In genomic region chr4:53510316-53510715, GRCh38 we compare ENCODE assay signal across 16 cellular contexts.
DNase-seq lines count a peak whose midpoint lies in the region; ATAC-seq and TF ChIP-seq lines count a peak whose summit lies in the region.
"Had no signal": no experiment of that assay in that cellular context is flagged by ENCODE, and none has a peak within 500 bp of the region (broad histone marks: within the 10 kb centered on the region; RNA-seq: fewer than 3 reads in every experiment).

No MANE protein-coding gene starts in this region.

- no peak overlapping the region for H3K4me3 ChIP-seq in fibroblast of the aortic adventitia (ENCODE audit: low read depth, low read length)
- H3K4me3 ChIP-seq in osteoblast (ENCODE audit: insufficient read depth, low read length), result no peak overlapping the region
- H3K4me3 ChIP-seq: PC-9, SJCRH30 had no signal

- no peaks in the 10 kb centered on the region for H3K9me3 ChIP-seq in osteoblast (ENCODE audit: low read depth, low read length)
- H3K9me3 ChIP-seq: SJCRH30 had no signal

- no peaks in the 10 kb centered on the region for H3K9me3 Mint-ChIP-seq in activated CD8-positive, alpha-beta T cell treated with anti-CD3 and anti-CD28 coated beads, Interleukin-2, amount 10 ng/mL, durations not matched to agents 7 days and 5 days (ENCODE audit: insufficient read depth)
- H3K9me3 Mint-ChIP-seq: CD4-positive, alpha-beta T cell had no signal

- H3K4me1 Mint-ChIP-seq in activated CD8-positive, alpha-beta T cell treated with anti-CD3 and anti-CD28 coated beads, Interleukin-2, amount 10 ng/mL, durations not matched to agents 7 days and 5 days (ENCODE audit: low read depth), result no peaks in the 10 kb centered on the region

- POLR2A ChIA-PET in activated CD8-positive, alpha-beta T cell treated with anti-CD3 and anti-CD28 coated beads, Interleukin-2, amount 10 ng/mL, durations not matched to agents 7 days and 5 days (lab: Charles Lee), result no interaction called here

- TF ChIP-seq CTCF in fibroblast of the aortic adventitia (IDR thresholded peaks at IDR 0.05; ENCODE audit: insufficient read depth, low read length) (no peak), osteoblast (IDR thresholded peaks at IDR 0.05; ENCODE audit: extremely low read depth, low read depth, low read length) (no peak)

- H3K27ac Mint-ChIP-seq in activated CD8-positive, alpha-beta T cell treated with anti-CD3 and anti-CD28 coated beads, Interleukin-2, amount 10 ng/mL, durations not matched to agents 7 days and 5 days, result no peak overlapping the region
- H3K27ac Mint-ChIP-seq: CD4-positive, alpha-beta T cell had no signal

- no peaks in the 10 kb centered on the region for H3K36me3 Mint-ChIP-seq in activated CD8-positive, alpha-beta T cell treated with anti-CD3 and anti-CD28 coated beads, Interleukin-2, amount 10 ng/mL, durations not matched to agents 7 days and 5 days (ENCODE audit: low read depth)

- ATAC-seq in left ventricle myocardium superior, result peak; percentile 16
- no peak for ATAC-seq in activated CD8-positive, alpha-beta T cell treated with anti-CD3 and anti-CD28 coated beads, Interleukin-2, amount 10 ng/mL, durations not matched to agents 7 days and 5 days

- no peak overlapping the region for H3K4me2 ChIP-seq in osteoblast (ENCODE audit: insufficient read depth, low read length)
- H3K4me2 ChIP-seq: PC-9 had no signal

- H3K79me2 ChIP-seq in osteoblast (ENCODE audit: insufficient read depth, low read length), result no peaks in the 10 kb centered on the region

- no peak for DNase-seq in left ventricle myocardium superior
- no peak for DNase-seq in cardiac septum (ENCODE audit: low spot score)
- DNase-seq in fibroblast of the aortic adventitia (ENCODE audit: low read depth), result peak; percentile 76
- no peak for DNase-seq in osteoblast (ENCODE audit: insufficient read length, low spot score, missing footprints)
- DNase-seq in NCI-H510A (lab: John Stamatoyannopoulos, UW), result no peak
- no peak for DNase-seq in RPMI8226
- DNase-seq in activated CD8-positive, alpha-beta T cell treated with anti-CD3 and anti-CD28 coated beads, Interleukin-2, amount 10 ng/mL, durations not matched to agents 7 days and 5 days, result no peak
- DNase-seq: CD4-positive, alpha-beta T cell; EL; GOT3; KBM-7; NCI-H187; NCI-H2107; NCI-H524 treated with DMSO at 0.1 percent for 48 hours; PC-9 had no signal

- no peak overlapping the region for H3K27ac ChIP-seq in osteoblast (ENCODE audit: low read depth, low read length)
- H3K27ac ChIP-seq: PC-9, SJCRH30 had no signal

- H3K27me3 ChIP-seq in osteoblast (ENCODE audit: insufficient read depth, low read length), result no peaks in the 10 kb centered on the region
- H3K27me3 ChIP-seq: SJCRH30 had no signal

- intact Hi-C loops in left ventricle myocardium superior (cut with micrococcal nuclease) (no loop called here), cardiac septum (cut with DNase I) (no loop called here)

- peaks cover 30% of the 10 kb centered on the region for H3K4me1 ChIP-seq in osteoblast (ENCODE audit: insufficient read depth, low read length)

- no peaks in the 10 kb centered on the region for H3K36me3 ChIP-seq in osteoblast (ENCODE audit: insufficient read depth, low read length)
- H3K36me3 ChIP-seq: SJCRH30 had no signal

- H3K4me3 Mint-ChIP-seq in activated CD8-positive, alpha-beta T cell treated with anti-CD3 and anti-CD28 coated beads, Interleukin-2, amount 10 ng/mL, durations not matched to agents 7 days and 5 days, result no peak overlapping the region
- H3K4me3 Mint-ChIP-seq: CD4-positive, alpha-beta T cell had no signal

- H4K20me1 ChIP-seq in osteoblast (ENCODE audit: insufficient read depth, low read length), result no peaks in the 10 kb centered on the region

- CTCF ChIA-PET in activated CD8-positive, alpha-beta T cell treated with anti-CD3 and anti-CD28 coated beads, Interleukin-2, amount 10 ng/mL, durations not matched to agents 7 days and 5 days (lab: Charles Lee), result interaction anchor here (0.8 kb wide), 1 partner anchor 11 kb away, joined by 3 read pairs; no protein-coding TSS in a partner anchor

- peak overlapping the region; percentile 9 for H2AFZ ChIP-seq in osteoblast (ENCODE audit: low read length)
- H2AFZ ChIP-seq: PC-9 had no signal

- H3K27me3 Mint-ChIP-seq in activated CD8-positive, alpha-beta T cell treated with anti-CD3 and anti-CD28 coated beads, Interleukin-2, amount 10 ng/mL, durations not matched to agents 7 days and 5 days (ENCODE audit: low read depth), result peaks cover 11% of the 10 kb centered on the region
